2 cellular contexts compared by ENCODE assay signal in the genomic region with DNA sequence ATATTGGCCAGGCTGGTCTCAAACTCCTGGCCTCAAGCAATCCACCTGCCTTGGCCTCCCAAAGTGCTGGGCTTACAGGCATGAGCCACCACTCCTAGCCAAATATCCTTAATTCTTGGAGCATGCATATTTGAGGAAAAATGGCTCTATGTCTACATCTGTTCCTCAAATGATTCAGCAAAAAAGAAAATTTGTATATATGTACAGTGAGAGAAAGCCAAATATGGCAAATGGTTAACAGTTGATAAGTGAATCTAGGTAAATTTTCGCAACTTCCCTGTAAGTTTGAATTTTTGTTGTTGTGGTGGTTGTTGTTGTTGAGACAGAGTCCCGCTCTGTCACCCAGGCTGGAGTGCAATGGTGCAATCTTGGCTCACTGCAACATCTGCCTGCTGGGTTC.
A peak's percentile ranks its signal among the peaks of the same experiment; 100 is the strongest.
TF ChIP-seq lines count a peak whose summit lies in the region.
"Not testable (repeated sequence)": the region's sequence is repeated elsewhere in the genome, so short reads cannot be mapped to it uniquely, and the experiment has no call there.

No MANE protein-coding gene starts in this region.

TF ChIP-seq in IMR-90, 13 proteins besides CTCF, POLR2A, EP300 and RAD21:
- 0 out of 2 replicates have a peak, but pooled peaks have one; percentile 18 for TF ChIP-seq NFE2L2 (IDR thresholded peaks at IDR 0.05; ENCODE audit: low read depth, low read length)

TF ChIP-seq in K562, 482 proteins besides CTCF, POLR2A, EP300 and RAD21:
- TF ChIP-seq NFE2 (IDR thresholded peaks at IDR 0.05; ENCODE audit: low read depth) (peak; percentile 82), MAFF (IDR thresholded peaks at IDR 0.05; ENCODE audit: low read length) (peak; percentile 50; the same call in 1 of the 2 replicates), ZNF316 (IDR thresholded peaks at IDR 0.05) (peak; percentile 86), CEBPB (tag; IDR thresholded peaks at IDR 0.05) (peak; percentile 71), CEBPG (tag; conservative IDR thresholded peaks at IDR 0.05 in 1 of 2, IDR thresholded peaks at IDR 0.05 in 1 of 2) (0 out of 4 replicates have a peak, but pooled peaks of 1 of the 2 experiments have one; percentile 20), C11orf30 (IDR thresholded peaks at IDR 0.05; ENCODE audit: low read depth) (peak; percentile 83), SRF (CRISPR knock-in tag; IDR thresholded peaks at IDR 0.05) (peak in 1 of 2 experiments; percentile 91; a peak in 2 of 4 replicates), MAFG (tag; conservative IDR thresholded peaks at IDR 0.05) (peak; percentile 87)
- not testable (repeated sequence) for TF ChIP-seq CEBPG (CRISPR knock-in tag; IDR thresholded peaks at IDR 0.05)
